Comparison of ENCODE assay signal across 1 cellular context in genomic region chr22:37848587-37849088, GRCh38.
A peak's percentile ranks its signal among the peaks of the same experiment; 100 is the strongest.
TF ChIP-seq lines count a peak whose summit lies in the region.

No MANE protein-coding gene starts in this region.

TF ChIP-seq in K562, 482 proteins besides CTCF, POLR2A, EP300 and RAD21 (continues in another document):
- TF ChIP-seq MTA1 (IDR thresholded peaks at IDR 0.05; ENCODE audit: borderline replicate concordance) (0 out of 2 replicates have a peak, but pooled peaks have one; percentile 29), TRIM28 (IDR thresholded peaks at IDR 0.05) (no peak), TCF15 (CRISPR knock-in tag; IDR thresholded peaks at IDR 0.05) (no peak), U2AF2 (optimal IDR thresholded peaks at IDR 0.05; ENCODE audit: low read depth, low read length) (no peak), ZNF324 (CRISPR knock-in tag; IDR thresholded peaks at IDR 0.05) (no peak), TOE1 (IDR thresholded peaks at IDR 0.05; ENCODE audit: borderline replicate concordance) (no peak), TOE1 (CRISPR knock-in tag; IDR thresholded peaks at IDR 0.05; ENCODE audit: borderline replicate concordance, low read depth) (no peak), CHD2 (IDR thresholded peaks at IDR 0.05; ENCODE audit: low read depth, low read length) (peak; percentile 93), CEBPG (CRISPR knock-in tag; IDR thresholded peaks at IDR 0.05) (no peak), CEBPG (tag; conservative IDR thresholded peaks at IDR 0.05 in 1 of 2, IDR thresholded peaks at IDR 0.05 in 1 of 2) (peak in 1 of 2 experiments; percentile 63; a peak in 2 of 4 replicates), BRD9 (IDR thresholded peaks at IDR 0.05; ENCODE audit: low read depth, partially characterized antibody) (peak; percentile 31), FOXJ3 (CRISPR knock-in tag; IDR thresholded peaks at IDR 0.05) (no peak), ZNF695 (CRISPR knock-in tag; IDR thresholded peaks at IDR 0.05) (no peak), NUFIP1 (IDR thresholded peaks at IDR 0.05; ENCODE audit: partially characterized antibody) (no peak), ZNF79 (CRISPR knock-in tag; IDR thresholded peaks at IDR 0.05; ENCODE audit: low read depth) (no peak), KAT7 (CRISPR knock-in tag; IDR thresholded peaks at IDR 0.05; ENCODE audit: borderline replicate concordance) (no peak), BRD4 (IDR thresholded peaks at IDR 0.05) (0 out of 2 replicates have a peak, but pooled peaks have one; percentile 66), ZNF347 (CRISPR knock-in tag; IDR thresholded peaks at IDR 0.05; ENCODE audit: low read depth) (no peak), GATA2 (CRISPR knock-in tag; IDR thresholded peaks at IDR 0.05) (no peak), NBN (IDR thresholded peaks at IDR 0.05; ENCODE audit: low read depth) (no peak), RUNX1 (IDR thresholded peaks at IDR 0.05; ENCODE audit: low read depth) (no peak), ADNP (tag; IDR thresholded peaks at IDR 0.05) (peak; percentile 89), HNRNPLL (IDR thresholded peaks at IDR 0.05; ENCODE audit: low read depth, low read length, poor library complexity, severe bottlenecking) (peak; percentile 70), ZNF24 (IDR thresholded peaks at IDR 0.05) (no peak), YY1 (IDR thresholded peaks at IDR 0.05; ENCODE audit: borderline replicate concordance in 1 of 3, control insufficient read depth in 1 of 3, extremely low read depth in 1 of 3, insufficient read depth in 3 of 3, insufficient read length in 1 of 3, insufficient replicate concordance in 2 of 3, low read depth in 1 of 3, low read length in 2 of 3) (peak in 2 of 3 experiments; percentile 72 to 89), CEBPB (tag; IDR thresholded peaks at IDR 0.05) (peak; percentile 57; the same call in 1 of the 2 replicates)
- TF ChIP-seq, protein P1, sequence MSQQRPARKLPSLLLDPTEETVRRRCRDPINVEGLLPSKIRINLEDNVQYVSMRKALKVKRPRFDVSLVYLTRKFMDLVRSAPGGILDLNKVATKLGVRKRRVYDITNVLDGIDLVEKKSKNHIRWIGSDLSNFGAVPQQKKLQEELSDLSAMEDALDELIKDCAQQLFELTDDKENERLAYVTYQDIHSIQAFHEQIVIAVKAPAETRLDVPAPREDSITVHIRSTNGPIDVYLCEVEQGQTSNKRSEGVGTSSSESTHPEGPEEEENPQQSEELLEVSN (IDR thresholded peaks at IDR 0.05; ENCODE audit: borderline replicate concordance in 1 of 2, extremely low read depth in 1 of 2, insufficient read depth in 1 of 2, insufficient read length in 1 of 2, low read depth in 1 of 2, low read length in 1 of 2, poor library complexity in 1 of 2, severe bottlenecking in 1 of 2): no peak
- TF ChIP-seq, protein P2, sequence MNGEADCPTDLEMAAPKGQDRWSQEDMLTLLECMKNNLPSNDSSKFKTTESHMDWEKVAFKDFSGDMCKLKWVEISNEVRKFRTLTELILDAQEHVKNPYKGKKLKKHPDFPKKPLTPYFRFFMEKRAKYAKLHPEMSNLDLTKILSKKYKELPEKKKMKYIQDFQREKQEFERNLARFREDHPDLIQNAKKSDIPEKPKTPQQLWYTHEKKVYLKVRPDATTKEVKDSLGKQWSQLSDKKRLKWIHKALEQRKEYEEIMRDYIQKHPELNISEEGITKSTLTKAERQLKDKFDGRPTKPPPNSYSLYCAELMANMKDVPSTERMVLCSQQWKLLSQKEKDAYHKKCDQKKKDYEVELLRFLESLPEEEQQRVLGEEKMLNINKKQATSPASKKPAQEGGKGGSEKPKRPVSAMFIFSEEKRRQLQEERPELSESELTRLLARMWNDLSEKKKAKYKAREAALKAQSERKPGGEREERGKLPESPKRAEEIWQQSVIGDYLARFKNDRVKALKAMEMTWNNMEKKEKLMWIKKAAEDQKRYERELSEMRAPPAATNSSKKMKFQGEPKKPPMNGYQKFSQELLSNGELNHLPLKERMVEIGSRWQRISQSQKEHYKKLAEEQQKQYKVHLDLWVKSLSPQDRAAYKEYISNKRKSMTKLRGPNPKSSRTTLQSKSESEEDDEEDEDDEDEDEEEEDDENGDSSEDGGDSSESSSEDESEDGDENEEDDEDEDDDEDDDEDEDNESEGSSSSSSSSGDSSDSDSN (IDR thresholded peaks at IDR 0.05; ENCODE audit: borderline replicate concordance in 1 of 2, low read depth in 2 of 2, low read length in 2 of 2): 0 out of 4 replicates have a peak, but pooled peaks of 1 of the 2 experiments have one; percentile 42
- TF ChIP-seq, protein P3, sequence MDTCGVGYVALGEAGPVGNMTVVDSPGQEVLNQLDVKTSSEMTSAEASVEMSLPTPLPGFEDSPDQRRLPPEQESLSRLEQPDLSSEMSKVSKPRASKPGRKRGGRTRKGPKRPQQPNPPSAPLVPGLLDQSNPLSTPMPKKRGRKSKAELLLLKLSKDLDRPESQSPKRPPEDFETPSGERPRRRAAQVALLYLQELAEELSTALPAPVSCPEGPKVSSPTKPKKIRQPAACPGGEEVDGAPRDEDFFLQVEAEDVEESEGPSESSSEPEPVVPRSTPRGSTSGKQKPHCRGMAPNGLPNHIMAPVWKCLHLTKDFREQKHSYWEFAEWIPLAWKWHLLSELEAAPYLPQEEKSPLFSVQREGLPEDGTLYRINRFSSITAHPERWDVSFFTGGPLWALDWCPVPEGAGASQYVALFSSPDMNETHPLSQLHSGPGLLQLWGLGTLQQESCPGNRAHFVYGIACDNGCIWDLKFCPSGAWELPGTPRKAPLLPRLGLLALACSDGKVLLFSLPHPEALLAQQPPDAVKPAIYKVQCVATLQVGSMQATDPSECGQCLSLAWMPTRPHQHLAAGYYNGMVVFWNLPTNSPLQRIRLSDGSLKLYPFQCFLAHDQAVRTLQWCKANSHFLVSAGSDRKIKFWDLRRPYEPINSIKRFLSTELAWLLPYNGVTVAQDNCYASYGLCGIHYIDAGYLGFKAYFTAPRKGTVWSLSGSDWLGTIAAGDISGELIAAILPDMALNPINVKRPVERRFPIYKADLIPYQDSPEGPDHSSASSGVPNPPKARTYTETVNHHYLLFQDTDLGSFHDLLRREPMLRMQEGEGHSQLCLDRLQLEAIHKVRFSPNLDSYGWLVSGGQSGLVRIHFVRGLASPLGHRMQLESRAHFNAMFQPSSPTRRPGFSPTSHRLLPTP (IDR thresholded peaks at IDR 0.05; ENCODE audit: borderline replicate concordance, extremely low read depth, insufficient read length): peak; percentile 14
- TF ChIP-seq, protein P4, sequence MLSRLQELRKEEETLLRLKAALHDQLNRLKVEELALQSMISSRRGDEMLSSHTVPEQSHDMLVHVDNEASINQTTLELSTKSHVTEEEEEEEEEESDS (CRISPR knock-in tag; IDR thresholded peaks at IDR 0.05): no peak
- TF ChIP-seq, protein P5, sequence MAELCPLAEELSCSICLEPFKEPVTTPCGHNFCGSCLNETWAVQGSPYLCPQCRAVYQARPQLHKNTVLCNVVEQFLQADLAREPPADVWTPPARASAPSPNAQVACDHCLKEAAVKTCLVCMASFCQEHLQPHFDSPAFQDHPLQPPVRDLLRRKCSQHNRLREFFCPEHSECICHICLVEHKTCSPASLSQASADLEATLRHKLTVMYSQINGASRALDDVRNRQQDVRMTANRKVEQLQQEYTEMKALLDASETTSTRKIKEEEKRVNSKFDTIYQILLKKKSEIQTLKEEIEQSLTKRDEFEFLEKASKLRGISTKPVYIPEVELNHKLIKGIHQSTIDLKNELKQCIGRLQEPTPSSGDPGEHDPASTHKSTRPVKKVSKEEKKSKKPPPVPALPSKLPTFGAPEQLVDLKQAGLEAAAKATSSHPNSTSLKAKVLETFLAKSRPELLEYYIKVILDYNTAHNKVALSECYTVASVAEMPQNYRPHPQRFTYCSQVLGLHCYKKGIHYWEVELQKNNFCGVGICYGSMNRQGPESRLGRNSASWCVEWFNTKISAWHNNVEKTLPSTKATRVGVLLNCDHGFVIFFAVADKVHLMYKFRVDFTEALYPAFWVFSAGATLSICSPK (IDR thresholded peaks at IDR 0.05; ENCODE audit: borderline replicate concordance): no peak
- TF ChIP-seq, protein P6, sequence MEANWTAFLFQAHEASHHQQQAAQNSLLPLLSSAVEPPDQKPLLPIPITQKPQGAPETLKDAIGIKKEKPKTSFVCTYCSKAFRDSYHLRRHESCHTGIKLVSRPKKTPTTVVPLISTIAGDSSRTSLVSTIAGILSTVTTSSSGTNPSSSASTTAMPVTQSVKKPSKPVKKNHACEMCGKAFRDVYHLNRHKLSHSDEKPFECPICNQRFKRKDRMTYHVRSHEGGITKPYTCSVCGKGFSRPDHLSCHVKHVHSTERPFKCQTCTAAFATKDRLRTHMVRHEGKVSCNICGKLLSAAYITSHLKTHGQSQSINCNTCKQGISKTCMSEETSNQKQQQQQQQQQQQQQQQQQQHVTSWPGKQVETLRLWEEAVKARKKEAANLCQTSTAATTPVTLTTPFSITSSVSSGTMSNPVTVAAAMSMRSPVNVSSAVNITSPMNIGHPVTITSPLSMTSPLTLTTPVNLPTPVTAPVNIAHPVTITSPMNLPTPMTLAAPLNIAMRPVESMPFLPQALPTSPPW (CRISPR knock-in tag; IDR thresholded peaks at IDR 0.05): 0 out of 2 replicates have a peak, but pooled peaks have one; percentile 10
- TF ChIP-seq, protein P7, sequence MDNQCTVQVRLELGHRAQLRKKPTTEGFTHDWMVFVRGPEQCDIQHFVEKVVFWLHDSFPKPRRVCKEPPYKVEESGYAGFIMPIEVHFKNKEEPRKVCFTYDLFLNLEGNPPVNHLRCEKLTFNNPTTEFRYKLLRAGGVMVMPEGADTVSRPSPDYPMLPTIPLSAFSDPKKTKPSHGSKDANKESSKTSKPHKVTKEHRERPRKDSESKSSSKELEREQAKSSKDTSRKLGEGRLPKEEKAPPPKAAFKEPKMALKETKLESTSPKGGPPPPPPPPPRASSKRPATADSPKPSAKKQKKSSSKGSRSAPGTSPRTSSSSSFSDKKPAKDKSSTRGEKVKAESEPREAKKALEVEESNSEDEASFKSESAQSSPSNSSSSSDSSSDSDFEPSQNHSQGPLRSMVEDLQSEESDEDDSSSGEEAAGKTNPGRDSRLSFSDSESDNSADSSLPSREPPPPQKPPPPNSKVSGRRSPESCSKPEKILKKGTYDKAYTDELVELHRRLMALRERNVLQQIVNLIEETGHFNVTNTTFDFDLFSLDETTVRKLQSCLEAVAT (IDR thresholded peaks at IDR 0.05): 0 out of 4 replicates have a peak, but pooled peaks of 1 of the 2 experiments have one; percentile 36
- TF ChIP-seq, protein P8, sequence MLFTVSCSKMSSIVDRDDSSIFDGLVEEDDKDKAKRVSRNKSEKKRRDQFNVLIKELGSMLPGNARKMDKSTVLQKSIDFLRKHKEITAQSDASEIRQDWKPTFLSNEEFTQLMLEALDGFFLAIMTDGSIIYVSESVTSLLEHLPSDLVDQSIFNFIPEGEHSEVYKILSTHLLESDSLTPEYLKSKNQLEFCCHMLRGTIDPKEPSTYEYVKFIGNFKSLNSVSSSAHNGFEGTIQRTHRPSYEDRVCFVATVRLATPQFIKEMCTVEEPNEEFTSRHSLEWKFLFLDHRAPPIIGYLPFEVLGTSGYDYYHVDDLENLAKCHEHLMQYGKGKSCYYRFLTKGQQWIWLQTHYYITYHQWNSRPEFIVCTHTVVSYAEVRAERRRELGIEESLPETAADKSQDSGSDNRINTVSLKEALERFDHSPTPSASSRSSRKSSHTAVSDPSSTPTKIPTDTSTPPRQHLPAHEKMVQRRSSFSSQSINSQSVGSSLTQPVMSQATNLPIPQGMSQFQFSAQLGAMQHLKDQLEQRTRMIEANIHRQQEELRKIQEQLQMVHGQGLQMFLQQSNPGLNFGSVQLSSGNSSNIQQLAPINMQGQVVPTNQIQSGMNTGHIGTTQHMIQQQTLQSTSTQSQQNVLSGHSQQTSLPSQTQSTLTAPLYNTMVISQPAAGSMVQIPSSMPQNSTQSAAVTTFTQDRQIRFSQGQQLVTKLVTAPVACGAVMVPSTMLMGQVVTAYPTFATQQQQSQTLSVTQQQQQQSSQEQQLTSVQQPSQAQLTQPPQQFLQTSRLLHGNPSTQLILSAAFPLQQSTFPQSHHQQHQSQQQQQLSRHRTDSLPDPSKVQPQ (CRISPR knock-in tag; IDR thresholded peaks at IDR 0.05; ENCODE audit: borderline replicate concordance): no peak
- TF ChIP-seq, protein P9, sequence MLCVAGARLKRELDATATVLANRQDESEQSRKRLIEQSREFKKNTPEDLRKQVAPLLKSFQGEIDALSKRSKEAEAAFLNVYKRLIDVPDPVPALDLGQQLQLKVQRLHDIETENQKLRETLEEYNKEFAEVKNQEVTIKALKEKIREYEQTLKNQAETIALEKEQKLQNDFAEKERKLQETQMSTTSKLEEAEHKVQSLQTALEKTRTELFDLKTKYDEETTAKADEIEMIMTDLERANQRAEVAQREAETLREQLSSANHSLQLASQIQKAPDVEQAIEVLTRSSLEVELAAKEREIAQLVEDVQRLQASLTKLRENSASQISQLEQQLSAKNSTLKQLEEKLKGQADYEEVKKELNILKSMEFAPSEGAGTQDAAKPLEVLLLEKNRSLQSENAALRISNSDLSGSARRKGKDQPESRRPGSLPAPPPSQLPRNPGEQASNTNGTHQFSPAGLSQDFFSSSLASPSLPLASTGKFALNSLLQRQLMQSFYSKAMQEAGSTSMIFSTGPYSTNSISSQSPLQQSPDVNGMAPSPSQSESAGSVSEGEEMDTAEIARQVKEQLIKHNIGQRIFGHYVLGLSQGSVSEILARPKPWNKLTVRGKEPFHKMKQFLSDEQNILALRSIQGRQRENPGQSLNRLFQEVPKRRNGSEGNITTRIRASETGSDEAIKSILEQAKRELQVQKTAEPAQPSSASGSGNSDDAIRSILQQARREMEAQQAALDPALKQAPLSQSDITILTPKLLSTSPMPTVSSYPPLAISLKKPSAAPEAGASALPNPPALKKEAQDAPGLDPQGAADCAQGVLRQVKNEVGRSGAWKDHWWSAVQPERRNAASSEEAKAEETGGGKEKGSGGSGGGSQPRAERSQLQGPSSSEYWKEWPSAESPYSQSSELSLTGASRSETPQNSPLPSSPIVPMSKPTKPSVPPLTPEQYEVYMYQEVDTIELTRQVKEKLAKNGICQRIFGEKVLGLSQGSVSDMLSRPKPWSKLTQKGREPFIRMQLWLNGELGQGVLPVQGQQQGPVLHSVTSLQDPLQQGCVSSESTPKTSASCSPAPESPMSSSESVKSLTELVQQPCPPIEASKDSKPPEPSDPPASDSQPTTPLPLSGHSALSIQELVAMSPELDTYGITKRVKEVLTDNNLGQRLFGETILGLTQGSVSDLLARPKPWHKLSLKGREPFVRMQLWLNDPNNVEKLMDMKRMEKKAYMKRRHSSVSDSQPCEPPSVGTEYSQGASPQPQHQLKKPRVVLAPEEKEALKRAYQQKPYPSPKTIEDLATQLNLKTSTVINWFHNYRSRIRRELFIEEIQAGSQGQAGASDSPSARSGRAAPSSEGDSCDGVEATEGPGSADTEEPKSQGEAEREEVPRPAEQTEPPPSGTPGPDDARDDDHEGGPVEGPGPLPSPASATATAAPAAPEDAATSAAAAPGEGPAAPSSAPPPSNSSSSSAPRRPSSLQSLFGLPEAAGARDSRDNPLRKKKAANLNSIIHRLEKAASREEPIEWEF (CRISPR knock-in tag; IDR thresholded peaks at IDR 0.05): 0 out of 2 replicates have a peak, but pooled peaks have one; percentile 32
